Comparison of ENCODE assay signal across 5 cellular contexts in genomic region chr2:204223544-204223943, GRCh38.
"Had no signal": no experiment of that assay in that cellular context is flagged by ENCODE, and none has a peak within 500 bp of the region (broad histone marks: within the 10 kb centered on the region; RNA-seq: fewer than 3 reads in every experiment).

No MANE protein-coding gene starts in this region.

- H3K4me2 ChIP-seq: GM23338 had no signal

- H3K4me3 ChIP-seq: GM23338 had no signal

- ATAC-seq: GM23338 had no signal

- H3K4me1 Mint-ChIP-seq: IgD-negative memory B cell had no signal

- H3K27ac Mint-ChIP-seq: GM23338, IgD-negative memory B cell had no signal

- DNase-seq: H9, HCEC 1CT had no signal

- H3K4me3 Mint-ChIP-seq: GM23338, H9, IgD-negative memory B cell had no signal

- H3K27ac ChIP-seq: HL-60 had no signal
